In genomic region chr2:64608867-64609228, GRCh38 we compare ENCODE assay signal across 8 cellular contexts. TPM values are rescaled to one million over a fixed set of nuclear protein-coding genes. Genes with fewer than 3 reads are reported as not detected.
DNase-seq lines count a peak whose midpoint lies in the region; ATAC-seq and TF ChIP-seq lines count a peak whose summit lies in the region.

No MANE protein-coding gene starts in this region.

- intact Hi-C loops in lower lobe of right lung (cut with DNase I) (no loop called here), vagina (cut with DNase I) (no loop called here)

- TF ChIP-seq CTCF in C4-2B (conservative IDR thresholded peaks at IDR 0.05) (no peak), lower lobe of right lung (IDR thresholded peaks at IDR 0.05) (no peak), vagina (IDR thresholded peaks at IDR 0.05) (no peak)

- H3K9ac ChIP-seq in adipocyte (ENCODE audit: low read length), result peak overlapping the region; percentile 84

- peak overlapping the region; percentile 50 for H3K4me3 ChIP-seq in adipocyte (ENCODE audit: low read length)
- H3K4me3 ChIP-seq in lower lobe of right lung, result peak overlapping the region; percentile 57
- peak overlapping the region; percentile 55 to 64 for H3K4me3 ChIP-seq in vagina

- H3K27ac ChIP-seq in C4-2B (peak overlapping the region; percentile 77), lower lobe of right lung (peak overlapping the region; percentile 83), vagina (peak overlapping the region; percentile 83)

- H3K36me3 ChIP-seq in adipocyte (ENCODE audit: control insufficient read depth, insufficient read depth, low read length, severe bottlenecking) (no peaks in the 10 kb centered on the region), lower lobe of right lung (no peaks in the 10 kb centered on the region), vagina (no peaks in the 10 kb centered on the region)

- H3K4me1 ChIP-seq in adipocyte (ENCODE audit: control insufficient read depth, insufficient read depth, low read length), result peaks cover 42% of the 10 kb centered on the region
- peaks cover 22% of the 10 kb centered on the region for H3K4me1 ChIP-seq in lower lobe of right lung
- peaks cover 48% of the 10 kb centered on the region for H3K4me1 ChIP-seq in vagina

- no peak for DNase-seq in adipocyte (ENCODE audit: low read depth)
- DNase-seq in lower lobe of right lung, result peak; percentile 55
- DNase-seq in vagina (ENCODE audit: extremely low spot score in 2 of 2), result peak in 1 of 2 donors; percentile 83
- no peak for DNase-seq in T1000 (lab: John Stamatoyannopoulos, UW)
- no peak for DNase-seq in NK-92 (lab: John Stamatoyannopoulos, UW; ENCODE audit: unreplicated experiment)
- DNase-seq in NCI-H128 (lab: John Stamatoyannopoulos, UW; ENCODE audit: unreplicated experiment), result no peak

- no peaks in the 10 kb centered on the region for H3K27me3 ChIP-seq in adipocyte (replicated peaks; ENCODE audit: control insufficient read depth, insufficient read depth, low read length)
- H3K27me3 ChIP-seq in lower lobe of right lung (ENCODE audit: low read depth), result no peaks in the 10 kb centered on the region
- no peaks in the 10 kb centered on the region for H3K27me3 ChIP-seq in vagina

- ATAC-seq in HG02798 (IDR thresholded peaks at IDR 0.05; ENCODE audit: poor library complexity, unreplicated experiment) (peak; percentile 5), lower lobe of right lung (peak; percentile 37 to 46)

- H3K9me3 ChIP-seq in adipocyte (ENCODE audit: control insufficient read depth, low read length) (peaks cover 3% of the 10 kb centered on the region), lower lobe of right lung (no peaks in the 10 kb centered on the region), vagina (no peaks in the 10 kb centered on the region)

- no peak for TF ChIP-seq POLR2A in vagina (IDR thresholded peaks at IDR 0.05)

RNA-seq across cellular contexts. Expression of gene SERTAD2, which starts 44.9 kb away (rescaled TPM):
- total RNA-seq in lower lobe of right lung (20.1 TPM), vagina (19.2 TPM)
